1 cellular context compared by ENCODE assay signal in the genomic region with DNA sequence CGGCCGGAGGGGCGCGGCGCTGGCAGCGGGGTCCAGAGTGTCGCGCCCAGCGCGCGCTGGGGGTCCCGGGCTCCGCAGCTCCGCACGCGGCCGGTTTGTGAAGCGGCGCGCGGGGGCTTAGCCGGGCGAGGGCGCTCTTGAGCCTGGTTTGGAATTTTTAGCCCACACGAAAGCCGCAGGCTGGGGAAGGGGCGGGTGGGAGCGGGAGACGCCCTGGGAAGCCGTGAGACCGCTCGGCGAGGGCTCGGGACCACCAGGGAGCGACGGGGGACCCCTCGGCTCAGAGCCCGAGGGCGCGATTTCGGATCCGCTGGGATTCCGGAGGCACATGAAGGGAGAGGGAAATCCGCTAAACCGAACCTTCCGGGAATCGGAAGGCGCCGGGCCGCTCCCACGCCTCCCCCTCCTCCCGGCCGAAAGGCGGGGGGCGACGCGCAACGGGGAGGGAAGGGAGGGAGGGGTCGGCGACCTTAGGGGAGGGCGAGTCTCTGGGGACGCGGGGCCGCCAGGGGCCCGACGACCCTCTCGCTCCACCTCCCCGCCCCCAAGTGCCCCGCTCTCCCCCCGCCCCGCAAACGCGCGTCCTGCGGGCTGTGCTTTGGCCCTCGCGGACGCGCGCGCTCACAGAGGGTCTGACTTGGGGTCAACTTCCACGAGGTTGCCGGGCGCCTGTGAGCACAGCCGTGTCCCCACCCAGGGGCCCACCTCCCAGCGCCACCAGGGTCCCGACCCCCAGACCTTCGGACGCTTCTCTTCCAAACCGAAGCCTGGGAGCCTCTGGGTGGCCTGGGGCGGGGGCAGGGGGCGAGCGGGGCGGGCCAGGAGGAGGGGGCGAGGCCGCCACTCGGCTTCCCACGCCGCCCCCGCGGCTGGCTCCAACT.
TF ChIP-seq lines count a peak whose summit lies in the region.

No MANE protein-coding gene starts in this region.

TF ChIP-seq in IMR-90, 13 proteins besides CTCF, POLR2A, EP300 and RAD21 (continued from another document):
- 0 out of 2 replicates have a peak, but pooled peaks have one; percentile 10 for TF ChIP-seq BHLHE40 (IDR thresholded peaks at IDR 0.05; ENCODE audit: low read depth, low read length)
TF ChIP-seq in IMR-90: peak in this region for 4.
